8 cellular contexts compared by ENCODE assay signal in the genomic region with DNA sequence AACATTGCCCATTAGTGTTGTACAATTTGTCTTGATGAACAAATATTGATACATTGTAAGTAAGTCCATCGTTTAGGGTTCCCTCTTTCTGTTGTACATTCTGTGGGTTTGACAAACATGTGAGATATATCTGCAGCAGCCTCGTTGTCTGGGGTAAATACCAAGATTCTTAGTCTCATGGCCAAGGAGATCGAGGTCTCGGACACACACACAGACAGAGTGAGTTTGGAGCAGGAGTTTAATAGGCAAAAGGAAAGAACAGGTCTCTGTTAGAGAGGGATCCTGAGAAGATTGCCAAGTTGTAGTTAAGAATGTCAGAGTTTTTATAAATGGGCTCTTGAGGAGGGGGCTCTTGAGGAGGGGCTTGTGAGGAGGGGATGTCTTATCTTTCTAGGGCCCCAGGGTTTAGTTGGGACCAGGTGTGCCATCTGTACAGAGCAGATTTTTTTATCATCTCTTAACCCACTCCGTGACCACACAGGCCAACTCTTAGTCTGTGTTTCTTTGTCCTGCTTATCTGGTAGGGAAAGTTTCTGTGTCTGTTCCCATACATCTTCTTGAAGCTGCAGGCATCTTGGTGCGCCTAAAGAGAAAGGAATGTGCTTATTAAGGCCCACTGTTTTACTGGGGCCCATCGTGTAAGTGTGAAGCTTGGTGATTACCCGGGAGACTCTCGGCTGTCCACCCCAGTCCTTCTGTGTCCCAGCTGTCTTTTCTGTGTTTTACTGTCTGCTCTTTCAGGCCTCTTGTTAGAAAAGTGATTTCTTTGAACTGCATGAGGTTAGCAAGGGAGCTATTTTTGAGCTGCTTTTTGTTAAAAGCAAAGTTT. TPM values are rescaled to one million over a fixed set of nuclear protein-coding genes. Genes with fewer than 3 reads are reported as not detected.
DNase-seq lines count a peak whose midpoint lies in the region; ATAC-seq, FAIRE-seq and TF ChIP-seq lines count a peak whose summit lies in the region.

No MANE protein-coding gene starts in this region.

- peak overlapping the region; percentile 95 for H3K27ac Mint-ChIP-seq in osteocyte (ENCODE audit: unreplicated experiment)

- H3K4me1 Mint-ChIP-seq in osteocyte (ENCODE audit: unreplicated experiment): peaks cover 41% of the 10 kb centered on the region

- no peaks in the 10 kb centered on the region for H3K27me3 ChIP-seq in Peyer's patch
- H3K27me3 ChIP-seq in endothelial cell of umbilical vein (ENCODE audit: control insufficient read depth in 2 of 2, insufficient read depth in 2 of 2, low read length in 2 of 2): no peaks in the 10 kb centered on the region

- no peak for TF ChIP-seq CTCF in GM12864 (IDR thresholded peaks at IDR 0.05; ENCODE audit: low read depth, low read length, missing control alignments)
- TF ChIP-seq CTCF in Peyer's patch (IDR thresholded peaks at IDR 0.05): no peak
- TF ChIP-seq CTCF in endothelial cell of umbilical vein (IDR thresholded peaks at IDR 0.05; ENCODE audit: extremely low read depth in 1 of 2, insufficient read depth in 1 of 2, low read depth in 1 of 2, low read length in 2 of 2): no peak
- no peak for TF ChIP-seq CTCF in osteocyte (IDR thresholded peaks at IDR 0.05)

- H3K4me3 ChIP-seq in GM12864 (ENCODE audit: low read depth, low read length) (peak overlapping the region; percentile 86), Peyer's patch (peak overlapping the region; percentile 51 to 65 (median 59)), endothelial cell of umbilical vein (replicated peaks in 1 of 3; ENCODE audit: insufficient read depth in 1 of 3, low read depth in 1 of 3, low read length in 3 of 3) (no peak overlapping the region)

- H3K27ac ChIP-seq in Peyer's patch: peak overlapping the region; percentile 72 to 91 (median 86)
- peak overlapping the region; percentile 72 for H3K27ac ChIP-seq in endothelial cell of umbilical vein (ENCODE audit: insufficient read depth, low read depth, low read length)

- H3K9me3 Mint-ChIP-seq in osteocyte (ENCODE audit: unreplicated experiment): no peaks in the 10 kb centered on the region

- no TSS peak for BruUV-seq in endothelial cell of umbilical vein (replicated peaks; lab: Mats Ljungman, UMichigan)

- H2AFZ ChIP-seq in endothelial cell of umbilical vein (ENCODE audit: low read depth, low read length): peak overlapping the region; percentile 85

- peak overlapping the region; percentile 98 for H3K4me2 ChIP-seq in endothelial cell of umbilical vein (ENCODE audit: insufficient read depth, low read length)

- H3K36me3 ChIP-seq in Peyer's patch (no peaks in the 10 kb centered on the region), endothelial cell of umbilical vein (ENCODE audit: control insufficient read depth in 2 of 2, extremely low read depth in 1 of 2, insufficient read depth in 2 of 2, low read length in 2 of 2) (no peaks in the 10 kb centered on the region)

- H3K27me3 Mint-ChIP-seq in osteocyte (ENCODE audit: unreplicated experiment): no peaks in the 10 kb centered on the region

- H3K4me1 ChIP-seq in Peyer's patch: peaks cover 0 to 6% (median 3%) of the 10 kb centered on the region in 4 donors
- peaks cover 40% of the 10 kb centered on the region for H3K4me1 ChIP-seq in endothelial cell of umbilical vein (ENCODE audit: control insufficient read depth, extremely low read depth, insufficient read depth, low read length)

- intact Hi-C loops in endothelial cell of umbilical vein (cut with micrococcal nuclease): no loop called here

- no peak for TF ChIP-seq POLR2A in Peyer's patch (IDR thresholded peaks at IDR 0.05)
- no peak for TF ChIP-seq POLR2A in endothelial cell of umbilical vein (IDR thresholded peaks at IDR 0.05; ENCODE audit: low read depth, low read length)

- DNase-seq in GM12864 (ENCODE audit: low read depth): no peak
- no peak for DNase-seq in Peyer's patch
- peak; percentile 30 for DNase-seq in endothelial cell of umbilical vein (ENCODE audit: low read depth, low spot score)
- no peak for DNase-seq in osteocyte (ENCODE audit: extremely low spot score, unreplicated experiment)
- DNase-seq in midbrain (lab: John Stamatoyannopoulos, UW): no peak
- DNase-seq in NCI-H2107 treated with DMSO at 0.1 percent for 48 hours (lab: John Stamatoyannopoulos, UW; ENCODE audit: unreplicated experiment): no peak
- DNase-seq in cerebellar nuclear complex (lab: John Stamatoyannopoulos, UW): no peak

- H3K79me2 ChIP-seq in endothelial cell of umbilical vein (ENCODE audit: control insufficient read depth, insufficient read depth, low read length): peaks cover 10% of the 10 kb centered on the region

- peak; percentile 21 for FAIRE-seq in endothelial cell of umbilical vein (lab: Jason Lieb, UNC)

- H3K36me3 Mint-ChIP-seq in osteocyte (ENCODE audit: unreplicated experiment): peaks cover 4% of the 10 kb centered on the region

- peaks cover 0 to 5% (median 0%) of the 10 kb centered on the region in 4 donors for H3K9me3 ChIP-seq in Peyer's patch
- no peaks in the 10 kb centered on the region for H3K9me3 ChIP-seq in endothelial cell of umbilical vein (replicated peaks; ENCODE audit: control insufficient read depth, insufficient read depth, low read length)

- ATAC-seq in HG03025 (IDR thresholded peaks at IDR 0.05; ENCODE audit: low FRiP score, unreplicated experiment): no peak

- POLR2A ChIA-PET in endothelial cell of umbilical vein (lab: Charles Lee): interaction anchor here (0.5 kb wide), 1 partner anchor 452 kb away, joined by 4 read pairs; no protein-coding TSS in a partner anchor

- no peaks in the 10 kb centered on the region for H4K20me1 ChIP-seq in endothelial cell of umbilical vein (replicated peaks; ENCODE audit: control insufficient read depth, extremely low read depth, insufficient read depth, low read length)

- H3K4me3 Mint-ChIP-seq in osteocyte (ENCODE audit: unreplicated experiment): peak overlapping the region; percentile 94

- no peaks in the 10 kb centered on the region for H3K9me1 ChIP-seq in endothelial cell of umbilical vein (replicated peaks; ENCODE audit: control insufficient read depth, extremely low read depth, insufficient read depth, low read length)

- CTCF ChIA-PET in endothelial cell of umbilical vein (lab: Charles Lee): interaction anchor here (1.3 to 3.2 kb wide), 7 partner anchors 27 to 104 kb away, joined by 3 to 22 read pairs (median 8); no protein-coding TSS in a partner anchor

- dilution Hi-C loops in endothelial cell of umbilical vein (cut with MboI; ENCODE audit: extremely low pct_ligation_motif_present, low sequenced_read_pairs): no loop called here

- H3K9ac ChIP-seq in endothelial cell of umbilical vein (replicated peaks; ENCODE audit: extremely low read depth, insufficient read depth, low read length): peak overlapping the region; percentile 83

TF ChIP-seq in endothelial cell of umbilical vein, 7 proteins besides CTCF, POLR2A, EP300 and RAD21:
- no peak for TF ChIP-seq GATA2 (IDR thresholded peaks at IDR 0.05; ENCODE audit: insufficient read depth, insufficient read length, low read depth, low read length)
- TF ChIP-seq, protein P1, sequence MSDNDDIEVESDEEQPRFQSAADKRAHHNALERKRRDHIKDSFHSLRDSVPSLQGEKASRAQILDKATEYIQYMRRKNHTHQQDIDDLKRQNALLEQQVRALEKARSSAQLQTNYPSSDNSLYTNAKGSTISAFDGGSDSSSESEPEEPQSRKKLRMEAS (IDR thresholded peaks at IDR 0.05; ENCODE audit: insufficient read depth, insufficient read length): no peak
- no peak for TF ChIP-seq MYC (IDR thresholded peaks at IDR 0.05; ENCODE audit: low read depth, low read length)
- no peak for TF ChIP-seq JUN (IDR thresholded peaks at IDR 0.05; ENCODE audit: borderline replicate concordance, insufficient read depth, insufficient read length, low read depth)
- TF ChIP-seq FOS (IDR thresholded peaks at IDR 0.05; ENCODE audit: borderline replicate concordance, insufficient read depth, low read length): no peak
- TF ChIP-seq EZH2 (IDR thresholded peaks at IDR 0.05; ENCODE audit: borderline replicate concordance, low read depth, low read length, severe bottlenecking): no peak
- no peak for TF ChIP-seq POLR2AphosphoS5 (IDR thresholded peaks at IDR 0.05; ENCODE audit: insufficient read depth, low read depth, low read length)

RNA-seq across cellular contexts. Expression of a gene that starts 22.5 kb away (rescaled TPM):
- total RNA-seq in Peyer's patch (100 to 1,000 TPM in 1 of 4 donors, 10 to 100 TPM in 1, 1 to 10 TPM in 2; 6.4 to 140 (median 12.1) TPM), endothelial cell of umbilical vein (4.1 and 6.5 TPM in 2 replicates), osteocyte (7.4 and 10.0 TPM in 2 replicates)
- 1.4 and 1.8 TPM in 2 replicates for polyA plus RNA-seq in endothelial cell of umbilical vein
- polyA plus RNA-seq in endothelial cell of umbilical vein (2011; cell fraction: cytosol; rRNA removed): 0.63 and 0.75 TPM in 2 replicates
- polyA plus RNA-seq in endothelial cell of umbilical vein (2011; cell fraction: nucleus; rRNA removed): 17.7 and 18.0 TPM in 2 replicates
- polyA plus RNA-seq in endothelial cell of umbilical vein (2012): 1.1 and 1.2 TPM in 2 replicates
- polyA minus RNA-seq in endothelial cell of umbilical vein: 2.1 and 3.7 TPM in 2 replicates
- polyA minus RNA-seq in endothelial cell of umbilical vein (2011; cell fraction: cytosol; rRNA and poly(A)+ RNA removed): 0.61 TPM
- polyA minus RNA-seq in endothelial cell of umbilical vein (2011; cell fraction: nucleus; rRNA and poly(A)+ RNA removed): 7.1 and 7.4 TPM in 2 replicates

RNA-seq across cellular contexts. Expression of a gene that starts 39.3 kb away (rescaled TPM):
- 1 to 10 TPM in 3 of 4 donors, not detected in 1; 1.1 to 6.3 (median 3.9) TPM for total RNA-seq in Peyer's patch
- total RNA-seq in endothelial cell of umbilical vein: not detected in 2 replicates
- not detected in 2 replicates for polyA plus RNA-seq in endothelial cell of umbilical vein
- not detected in 2 replicates for polyA plus RNA-seq in endothelial cell of umbilical vein (2011; cell fraction: cytosol; rRNA removed)
- polyA plus RNA-seq in endothelial cell of umbilical vein (2011; cell fraction: nucleus; rRNA removed): not detected in 2 replicates
- not detected in 2 replicates for polyA plus RNA-seq in endothelial cell of umbilical vein (2012)
- not detected in 2 replicates for polyA minus RNA-seq in endothelial cell of umbilical vein
- not detected for polyA minus RNA-seq in endothelial cell of umbilical vein (2011; cell fraction: cytosol; rRNA and poly(A)+ RNA removed)
- polyA minus RNA-seq in endothelial cell of umbilical vein (2011; cell fraction: nucleus; rRNA and poly(A)+ RNA removed): not detected in 2 replicates
- total RNA-seq in osteocyte: not detected in 2 replicates

Comparison
In these comparisons a context has a peak if more than half of its experiments do, and no peak if none do; other contexts are left out.
1. H3K4me3 ChIP-seq: peak in GM12864 (single experiment) and Peyer's patch (4 of 4); none in endothelial cell of umbilical vein (0 of 3).